Comparison of ENCODE assay signal across 8 cellular contexts in the genomic region with DNA sequence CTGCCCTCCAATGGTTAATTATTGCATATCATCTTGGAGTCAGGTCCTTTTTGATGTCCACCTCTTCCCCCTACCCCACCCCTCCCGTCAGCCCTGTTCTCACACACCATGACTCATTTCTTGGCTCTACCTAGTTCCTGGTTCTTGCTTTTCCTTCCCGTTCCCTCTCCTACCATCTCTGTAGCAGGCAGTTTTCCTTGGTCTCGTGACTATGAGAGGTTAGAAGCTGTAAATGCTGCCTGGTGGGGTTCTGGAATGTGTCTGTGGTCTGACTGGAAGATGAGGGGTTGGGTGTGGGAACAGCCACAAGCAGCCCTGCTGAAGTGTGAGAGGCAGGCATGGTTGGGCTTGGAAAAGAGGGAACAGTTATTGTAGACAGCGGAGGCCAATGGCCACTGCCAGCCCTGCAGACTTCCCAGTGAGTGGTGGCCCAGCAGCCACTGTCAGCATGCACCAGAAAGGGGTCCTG.
DNase-seq lines count a peak whose midpoint lies in the region; ATAC-seq and TF ChIP-seq lines count a peak whose summit lies in the region.

No MANE protein-coding gene starts in this region.

- CTCF ChIA-PET in HEK293T (lab: Yijun Ruan, JAX) = interaction anchor here (1.2 to 1.4 kb wide), 2 partner anchors 9 to 113 kb away, joined by 3 to 10 read pairs; no protein-coding TSS in a partner anchor

- POLR2A ChIA-PET in HEK293T (lab: Yijun Ruan, JAX) = interaction anchor here (1.4 kb wide), 1 partner anchor 94 kb away, joined by 3 read pairs; the partner anchor contains the start of gene SLC22A4

- H3K4me1 Mint-ChIP-seq in activated naive CD4-positive, alpha-beta T cell treated with anti-CD3 and anti-CD28 coated beads, Interleukin-2, amount 50 U/mL, for 24 hours = peaks cover 71% of the 10 kb centered on the region
- peaks cover 65% of the 10 kb centered on the region for H3K4me1 Mint-ChIP-seq in stimulated activated effector memory CD8-positive, alpha-beta T cell treated with anti-CD3 and anti-CD28 coated beads, Interleukin-12 subunit alpha, Interleukin-12 subunit beta, amount 100 ng/mL, for 72 hours

- H3K27ac Mint-ChIP-seq in activated naive CD4-positive, alpha-beta T cell treated with anti-CD3 and anti-CD28 coated beads, Interleukin-2, amount 50 U/mL, for 24 hours = peak overlapping the region; percentile 70
- H3K27ac Mint-ChIP-seq in stimulated activated effector memory CD8-positive, alpha-beta T cell treated with anti-CD3 and anti-CD28 coated beads, Interleukin-12 subunit alpha, Interleukin-12 subunit beta, amount 100 ng/mL, for 72 hours = peak overlapping the region; percentile 84

- no peaks in the 10 kb centered on the region for H3K9me3 Mint-ChIP-seq in activated naive CD4-positive, alpha-beta T cell treated with anti-CD3 and anti-CD28 coated beads, Interleukin-2, amount 50 U/mL, for 24 hours
- no peaks in the 10 kb centered on the region for H3K9me3 Mint-ChIP-seq in stimulated activated effector memory CD8-positive, alpha-beta T cell treated with anti-CD3 and anti-CD28 coated beads, Interleukin-12 subunit alpha, Interleukin-12 subunit beta, amount 100 ng/mL, for 72 hours

- no peaks in the 10 kb centered on the region for H3K27me3 Mint-ChIP-seq in activated naive CD4-positive, alpha-beta T cell treated with anti-CD3 and anti-CD28 coated beads, Interleukin-2, amount 50 U/mL, for 24 hours

- peaks cover 4% of the 10 kb centered on the region for H3K36me3 Mint-ChIP-seq in activated naive CD4-positive, alpha-beta T cell treated with anti-CD3 and anti-CD28 coated beads, Interleukin-2, amount 50 U/mL, for 24 hours
- peaks cover 5% of the 10 kb centered on the region for H3K36me3 Mint-ChIP-seq in stimulated activated effector memory CD8-positive, alpha-beta T cell treated with anti-CD3 and anti-CD28 coated beads, Interleukin-12 subunit alpha, Interleukin-12 subunit beta, amount 100 ng/mL, for 72 hours

- no peak overlapping the region for H3K4me3 Mint-ChIP-seq in activated naive CD4-positive, alpha-beta T cell treated with anti-CD3 and anti-CD28 coated beads, Interleukin-2, amount 50 U/mL, for 24 hours
- no peak overlapping the region for H3K4me3 Mint-ChIP-seq in stimulated activated effector memory CD8-positive, alpha-beta T cell treated with anti-CD3 and anti-CD28 coated beads, Interleukin-12 subunit alpha, Interleukin-12 subunit beta, amount 100 ng/mL, for 72 hours

- DNase-seq in activated naive CD4-positive, alpha-beta T cell (lab: John Stamatoyannopoulos, UW) = no peak
- peak; percentile 54 for DNase-seq in amniotic stem cell (lab: John Stamatoyannopoulos, UW)
- DNase-seq in iPS-NIHi7 (ENCODE audit: extremely low spot score) = peak; percentile 49
- no peak for DNase-seq in stimulated activated effector memory CD8-positive, alpha-beta T cell treated with anti-CD3 and anti-CD28 coated beads, Interleukin-12 subunit alpha, Interleukin-12 subunit beta, amount 100 ng/mL, for 72 hours (ENCODE audit: low spot score in 2 of 2)
- DNase-seq in HEK293T (ENCODE audit: extremely low spot score) = no peak
- no peak for DNase-seq in NCI-H526 treated with DMSO at 0.1 percent for 48 hours (lab: John Stamatoyannopoulos, UW)

- ATAC-seq in stimulated activated effector memory CD8-positive, alpha-beta T cell treated with anti-CD3 and anti-CD28 coated beads, Interleukin-12 subunit alpha, Interleukin-12 subunit beta, amount 100 ng/mL, for 72 hours = no peak
- no peak for ATAC-seq in HG02678 (IDR thresholded peaks at IDR 0.05; ENCODE audit: unreplicated experiment)

TF ChIP-seq in HEK293T, 16 proteins besides CTCF, POLR2A, EP300 and RAD21:
- TF ChIP-seq FOXA1 (IDR thresholded peaks at IDR 0.05) (no peak), BHLHE40 (IDR thresholded peaks at IDR 0.05; ENCODE audit: borderline replicate concordance) (no peak), FOXK2 (IDR thresholded peaks at IDR 0.05) (no peak), CTBP1 (IDR thresholded peaks at IDR 0.05; ENCODE audit: borderline replicate concordance) (no peak), ARNT (IDR thresholded peaks at IDR 0.05) (no peak), ZNF384 (IDR thresholded peaks at IDR 0.05) (no peak), L3MBTL2 (conservative IDR thresholded peaks at IDR 0.05) (no peak), LEF1 (IDR thresholded peaks at IDR 0.05; ENCODE audit: borderline replicate concordance) (no peak), FOXM1 (IDR thresholded peaks at IDR 0.05; ENCODE audit: borderline replicate concordance) (no peak), SUZ12 (IDR thresholded peaks at IDR 0.05) (no peak), PKNOX1 (IDR thresholded peaks at IDR 0.05) (no peak), NFRKB (IDR thresholded peaks at IDR 0.05) (no peak), TARDBP (IDR thresholded peaks at IDR 0.05) (no peak), SP1 (IDR thresholded peaks at IDR 0.05) (no peak), ELF4 (IDR thresholded peaks at IDR 0.05) (no peak), HDGF (IDR thresholded peaks at IDR 0.05; ENCODE audit: borderline replicate concordance) (no peak)

Comparison
In these comparisons a context has a peak if more than half of its experiments do, and no peak if none do; other contexts are left out.
1. DNase-seq: peak in amniotic stem cell (single experiment) and iPS-NIHi7 (single experiment); none in activated naive CD4-positive, alpha-beta T cell (0 of 4), stimulated activated effector memory CD8-positive, alpha-beta T cell treated with anti-CD3 and anti-CD28 coated beads, Interleukin-12 subunit alpha, Interleukin-12 subunit beta, amount 100 ng/mL, for 72 hours (0 of 2), HEK293T (single experiment) and NCI-H526 treated with DMSO at 0.1 percent for 48 hours (single experiment).